Comparison of ENCODE assay signal across 12 cellular contexts in the genomic region with DNA sequence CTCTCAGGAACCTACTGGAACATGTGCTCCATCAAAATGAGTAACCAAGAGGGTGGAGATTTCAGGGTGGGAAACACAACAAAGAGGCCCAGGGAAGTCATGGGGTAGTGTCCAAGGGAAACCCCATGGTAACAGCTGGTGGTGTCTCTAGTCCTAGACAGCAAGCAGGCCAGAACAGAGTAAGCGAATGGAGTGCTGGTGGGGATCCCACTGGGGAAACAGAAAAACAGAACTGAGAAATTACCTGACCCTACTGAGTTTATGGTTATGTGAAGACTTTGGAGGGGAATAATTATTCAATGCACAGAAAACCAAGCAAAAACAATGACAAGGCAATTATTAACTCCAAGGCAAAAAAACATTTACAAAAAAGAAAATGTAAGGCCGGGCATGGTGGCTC. TPM values are rescaled to one million over a fixed set of nuclear protein-coding genes. Genes with fewer than 3 reads are reported as not detected.
DNase-seq lines count a peak whose midpoint lies in the region; ATAC-seq and TF ChIP-seq lines count a peak whose summit lies in the region.
"Had no signal": no experiment of that assay in that cellular context is flagged by ENCODE, and none has a peak within 500 bp of the region (broad histone marks: within the 10 kb centered on the region; RNA-seq: fewer than 3 reads in every experiment).

No MANE protein-coding gene starts in this region.

- H3K4me1 ChIP-seq in esophagus squamous epithelium: peaks cover 0 to 6% (median 0%) of the 10 kb centered on the region in 3 donors

- H3K27ac ChIP-seq in brain microvascular endothelial cell (no peak overlapping the region), esophagus squamous epithelium (no peak overlapping the region)

- H3K36me3 ChIP-seq in brain microvascular endothelial cell (replicated peaks): peaks cover 44% of the 10 kb centered on the region
- H3K36me3 ChIP-seq in esophagus squamous epithelium: peaks cover 19 to 98% (median 30%) of the 10 kb centered on the region in 3 donors

- DNase-seq in GM13977 (ENCODE audit: low spot score) (peak; percentile 29), brain microvascular endothelial cell (peak; percentile 1), posterior cingulate gyrus (no peak), NCI-H345 treated with DMSO at 0.1 percent for 48 hours (lab: John Stamatoyannopoulos, UW; ENCODE audit: unreplicated experiment) (no peak), esophagus squamous epithelium (lab: John Stamatoyannopoulos, UW) (no peak), lower leg skin (ENCODE audit: low spot score in 2 of 2) (no peak)
- DNase-seq: C1 segment of cervical spinal cord, NCI-H2029 had no signal

- H3K9me3 ChIP-seq in esophagus squamous epithelium: no peaks in the 10 kb centered on the region

- TF ChIP-seq POLR2A in esophagus squamous epithelium (IDR thresholded peaks at IDR 0.05) (no peak), lower leg skin (IDR thresholded peaks at IDR 0.05) (no peak)

- H3K4me3 ChIP-seq in brain microvascular endothelial cell (ENCODE audit: low read depth, low read length) (no peak overlapping the region), esophagus squamous epithelium (no peak overlapping the region), lower leg skin (ENCODE audit: low read depth, poor library complexity, severe bottlenecking) (no peak overlapping the region)

- ATAC-seq in GM19468 (IDR thresholded peaks at IDR 0.05; ENCODE audit: extremely low read depth, unreplicated experiment) (peak; percentile 37), HG03025 (IDR thresholded peaks at IDR 0.05; ENCODE audit: low FRiP score, unreplicated experiment) (peak; percentile 69)
- ATAC-seq: WTC11 had no signal

- WGBS in esophagus squamous epithelium, 2 donors: 53 to 94% methylated on average over 2 of the region's 2 CpGs
- WGBS in lower leg skin, 2 donors: 90 to 100% methylated on average over 2 of the region's 2 CpGs

- H3K27me3 ChIP-seq in brain microvascular endothelial cell (replicated peaks) (no peaks in the 10 kb centered on the region), esophagus squamous epithelium (no peaks in the 10 kb centered on the region)

- TF ChIP-seq CTCF in GM13977 (IDR thresholded peaks at IDR 0.05; ENCODE audit: extremely low read depth, insufficient read depth, missing control alignments): no peak
- TF ChIP-seq CTCF in brain microvascular endothelial cell (IDR thresholded peaks at IDR 0.05; ENCODE audit: low read depth, low read length, missing control alignments): no peak
- no peak for TF ChIP-seq CTCF in esophagus squamous epithelium (IDR thresholded peaks at IDR 0.05)
- TF ChIP-seq CTCF in lower leg skin (IDR thresholded peaks at IDR 0.05): no peak

- in situ Hi-C loops in GM13977 (cut with MboI; ENCODE audit: low pct_unique_long_range_greater_than_20kb, low sequenced_read_pairs, unreplicated experiment): no loop called here
- in situ Hi-C loops in brain microvascular endothelial cell (cut with HindIII; ENCODE audit: low pct_ligation_motif_present, low sequenced_read_pairs): no loop called here

- intact Hi-C loops in posterior cingulate gyrus (cut with DNase I): loop anchor here (5.0 to 10.0 kb wide), 2 partner anchors 102 to 190 kb away; no protein-coding TSS in a partner anchor
- intact Hi-C loops in esophagus squamous epithelium (cut with DNase I): no loop called here
- intact Hi-C loops in lower leg skin (cut with DNase I; ENCODE audit: low total_unique reads): no loop called here

RNA-seq across cellular contexts. Expression of gene ERCC3, which starts 16.9 kb away (rescaled TPM):
- total RNA-seq in esophagus squamous epithelium (10 to 100 TPM; 19.3 to 36.6 (median 25.2) TPM), lower leg skin (10 to 100 TPM; 23.7 to 47.5 (median 32.1) TPM)

RNA-seq across cellular contexts. Expression of gene CYP27C1, which starts 56.9 kb away (rescaled TPM):
- total RNA-seq in esophagus squamous epithelium (1 to 10 TPM in 3 of 4 donors, under 1 TPM in 1; 0.95 to 4.6 (median 1.6) TPM), lower leg skin (1 to 10 TPM; 2.4 to 3.5 (median 2.7) TPM)
- total RNA-seq: pulmonary artery endothelial cell had no signal

Comparison
In these comparisons a context has a peak if more than half of its experiments do, and no peak if none do; other contexts are left out.
1. DNase-seq: peak in GM13977 (single experiment) and brain microvascular endothelial cell (single experiment); none in posterior cingulate gyrus (0 of 10), NCI-H345 treated with DMSO at 0.1 percent for 48 hours (single experiment), esophagus squamous epithelium (single experiment) and lower leg skin (0 of 2).